ENCODE assay signal across 1 cellular context in the genomic region with DNA sequence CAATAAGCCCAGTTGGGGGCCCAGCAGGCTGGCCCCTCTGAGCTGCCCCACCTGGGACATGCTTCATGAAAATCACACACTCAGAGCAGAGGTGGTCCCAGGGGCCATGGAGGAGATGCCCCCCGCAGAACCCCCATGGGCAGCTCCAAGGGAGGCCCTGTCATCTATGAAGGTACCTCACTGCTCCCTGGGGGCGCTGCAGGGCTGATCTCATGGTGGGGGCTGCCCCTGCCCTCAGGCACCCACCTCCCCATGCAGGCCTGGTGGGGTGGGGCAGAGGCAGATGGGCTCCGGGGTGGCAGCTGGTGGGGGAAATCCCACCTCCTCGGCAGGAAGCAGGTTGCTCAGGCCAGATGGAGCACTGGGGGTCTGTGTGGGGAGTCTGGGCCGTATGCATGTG.
TF ChIP-seq lines count a peak whose summit lies in the region.

No MANE protein-coding gene starts in this region.

TF ChIP-seq in H1, 55 proteins besides CTCF, POLR2A, EP300 and RAD21 (continued from another document):
- TF ChIP-seq, protein P1, sequence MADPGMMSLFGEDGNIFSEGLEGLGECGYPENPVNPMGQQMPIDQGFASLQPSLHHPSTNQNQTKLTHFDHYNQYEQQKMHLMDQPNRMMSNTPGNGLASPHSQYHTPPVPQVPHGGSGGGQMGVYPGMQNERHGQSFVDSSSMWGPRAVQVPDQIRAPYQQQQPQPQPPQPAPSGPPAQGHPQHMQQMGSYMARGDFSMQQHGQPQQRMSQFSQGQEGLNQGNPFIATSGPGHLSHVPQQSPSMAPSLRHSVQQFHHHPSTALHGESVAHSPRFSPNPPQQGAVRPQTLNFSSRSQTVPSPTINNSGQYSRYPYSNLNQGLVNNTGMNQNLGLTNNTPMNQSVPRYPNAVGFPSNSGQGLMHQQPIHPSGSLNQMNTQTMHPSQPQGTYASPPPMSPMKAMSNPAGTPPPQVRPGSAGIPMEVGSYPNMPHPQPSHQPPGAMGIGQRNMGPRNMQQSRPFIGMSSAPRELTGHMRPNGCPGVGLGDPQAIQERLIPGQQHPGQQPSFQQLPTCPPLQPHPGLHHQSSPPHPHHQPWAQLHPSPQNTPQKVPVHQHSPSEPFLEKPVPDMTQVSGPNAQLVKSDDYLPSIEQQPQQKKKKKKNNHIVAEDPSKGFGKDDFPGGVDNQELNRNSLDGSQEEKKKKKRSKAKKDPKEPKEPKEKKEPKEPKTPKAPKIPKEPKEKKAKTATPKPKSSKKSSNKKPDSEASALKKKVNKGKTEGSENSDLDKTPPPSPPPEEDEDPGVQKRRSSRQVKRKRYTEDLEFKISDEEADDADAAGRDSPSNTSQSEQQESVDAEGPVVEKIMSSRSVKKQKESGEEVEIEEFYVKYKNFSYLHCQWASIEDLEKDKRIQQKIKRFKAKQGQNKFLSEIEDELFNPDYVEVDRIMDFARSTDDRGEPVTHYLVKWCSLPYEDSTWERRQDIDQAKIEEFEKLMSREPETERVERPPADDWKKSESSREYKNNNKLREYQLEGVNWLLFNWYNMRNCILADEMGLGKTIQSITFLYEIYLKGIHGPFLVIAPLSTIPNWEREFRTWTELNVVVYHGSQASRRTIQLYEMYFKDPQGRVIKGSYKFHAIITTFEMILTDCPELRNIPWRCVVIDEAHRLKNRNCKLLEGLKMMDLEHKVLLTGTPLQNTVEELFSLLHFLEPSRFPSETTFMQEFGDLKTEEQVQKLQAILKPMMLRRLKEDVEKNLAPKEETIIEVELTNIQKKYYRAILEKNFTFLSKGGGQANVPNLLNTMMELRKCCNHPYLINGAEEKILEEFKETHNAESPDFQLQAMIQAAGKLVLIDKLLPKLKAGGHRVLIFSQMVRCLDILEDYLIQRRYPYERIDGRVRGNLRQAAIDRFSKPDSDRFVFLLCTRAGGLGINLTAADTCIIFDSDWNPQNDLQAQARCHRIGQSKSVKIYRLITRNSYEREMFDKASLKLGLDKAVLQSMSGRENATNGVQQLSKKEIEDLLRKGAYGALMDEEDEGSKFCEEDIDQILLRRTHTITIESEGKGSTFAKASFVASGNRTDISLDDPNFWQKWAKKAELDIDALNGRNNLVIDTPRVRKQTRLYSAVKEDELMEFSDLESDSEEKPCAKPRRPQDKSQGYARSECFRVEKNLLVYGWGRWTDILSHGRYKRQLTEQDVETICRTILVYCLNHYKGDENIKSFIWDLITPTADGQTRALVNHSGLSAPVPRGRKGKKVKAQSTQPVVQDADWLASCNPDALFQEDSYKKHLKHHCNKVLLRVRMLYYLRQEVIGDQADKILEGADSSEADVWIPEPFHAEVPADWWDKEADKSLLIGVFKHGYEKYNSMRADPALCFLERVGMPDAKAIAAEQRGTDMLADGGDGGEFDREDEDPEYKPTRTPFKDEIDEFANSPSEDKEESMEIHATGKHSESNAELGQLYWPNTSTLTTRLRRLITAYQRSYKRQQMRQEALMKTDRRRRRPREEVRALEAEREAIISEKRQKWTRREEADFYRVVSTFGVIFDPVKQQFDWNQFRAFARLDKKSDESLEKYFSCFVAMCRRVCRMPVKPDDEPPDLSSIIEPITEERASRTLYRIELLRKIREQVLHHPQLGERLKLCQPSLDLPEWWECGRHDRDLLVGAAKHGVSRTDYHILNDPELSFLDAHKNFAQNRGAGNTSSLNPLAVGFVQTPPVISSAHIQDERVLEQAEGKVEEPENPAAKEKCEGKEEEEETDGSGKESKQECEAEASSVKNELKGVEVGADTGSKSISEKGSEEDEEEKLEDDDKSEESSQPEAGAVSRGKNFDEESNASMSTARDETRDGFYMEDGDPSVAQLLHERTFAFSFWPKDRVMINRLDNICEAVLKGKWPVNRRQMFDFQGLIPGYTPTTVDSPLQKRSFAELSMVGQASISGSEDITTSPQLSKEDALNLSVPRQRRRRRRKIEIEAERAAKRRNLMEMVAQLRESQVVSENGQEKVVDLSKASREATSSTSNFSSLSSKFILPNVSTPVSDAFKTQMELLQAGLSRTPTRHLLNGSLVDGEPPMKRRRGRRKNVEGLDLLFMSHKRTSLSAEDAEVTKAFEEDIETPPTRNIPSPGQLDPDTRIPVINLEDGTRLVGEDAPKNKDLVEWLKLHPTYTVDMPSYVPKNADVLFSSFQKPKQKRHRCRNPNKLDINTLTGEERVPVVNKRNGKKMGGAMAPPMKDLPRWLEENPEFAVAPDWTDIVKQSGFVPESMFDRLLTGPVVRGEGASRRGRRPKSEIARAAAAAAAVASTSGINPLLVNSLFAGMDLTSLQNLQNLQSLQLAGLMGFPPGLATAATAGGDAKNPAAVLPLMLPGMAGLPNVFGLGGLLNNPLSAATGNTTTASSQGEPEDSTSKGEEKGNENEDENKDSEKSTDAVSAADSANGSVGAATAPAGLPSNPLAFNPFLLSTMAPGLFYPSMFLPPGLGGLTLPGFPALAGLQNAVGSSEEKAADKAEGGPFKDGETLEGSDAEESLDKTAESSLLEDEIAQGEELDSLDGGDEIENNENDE (IDR thresholded peaks at IDR 0.05; ENCODE audit: insufficient replicate concordance, low read length) = no peak
